Comparison of ENCODE assay signal across 3 cellular contexts in the genomic region with DNA sequence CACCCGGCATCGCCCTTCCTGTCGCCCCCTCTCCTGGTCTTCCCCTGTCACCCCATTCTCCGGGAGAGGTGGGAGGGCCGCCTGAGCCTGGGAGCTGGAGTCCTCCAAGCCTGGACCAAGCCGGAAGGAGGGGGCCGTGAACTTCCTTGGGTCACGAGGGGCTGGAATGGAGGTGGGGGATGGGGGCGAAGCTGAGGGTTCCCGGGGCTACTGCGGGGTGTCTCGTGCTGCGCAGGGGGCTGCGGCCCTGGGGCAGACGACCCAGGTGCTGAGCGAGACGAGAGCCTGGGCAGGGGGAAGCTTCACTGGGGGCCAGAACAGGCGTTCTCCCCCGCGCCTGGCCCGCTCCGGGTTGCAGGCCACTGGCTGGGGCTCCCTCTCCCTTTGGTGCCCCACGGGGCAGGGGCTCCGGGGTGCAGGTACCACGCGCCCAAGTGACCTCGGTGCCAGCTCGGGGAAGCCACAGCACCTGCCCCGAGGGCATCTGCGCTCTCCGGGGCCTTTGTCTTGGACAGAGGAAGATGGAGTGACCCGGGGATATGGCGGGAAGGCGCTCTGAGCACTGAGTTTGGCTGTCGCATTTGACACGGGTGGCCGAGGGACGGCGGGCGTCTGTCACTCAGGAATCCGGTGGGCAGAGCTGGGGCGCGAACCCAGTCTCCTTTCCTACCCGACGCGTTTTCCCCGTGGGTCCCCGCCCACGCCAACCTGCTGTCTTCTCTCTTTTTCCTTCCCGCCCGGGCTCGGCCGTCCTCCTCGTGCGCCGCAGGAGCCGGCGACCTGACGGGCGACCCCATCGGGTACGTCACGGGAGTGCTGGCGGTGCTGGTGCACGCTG.
TF ChIP-seq lines count a peak whose summit lies in the region.

No MANE protein-coding gene starts in this region.

TF ChIP-seq in GM12891, 5 proteins besides CTCF, POLR2A, EP300 and RAD21:
- no peak for TF ChIP-seq POU2F2 (IDR thresholded peaks at IDR 0.05; ENCODE audit: low read depth, low read length)
- TF ChIP-seq POLR2AphosphoS5 (IDR thresholded peaks at IDR 0.05; ENCODE audit: low read depth, low read length) = no peak
- TF ChIP-seq PAX5 (IDR thresholded peaks at IDR 0.05; ENCODE audit: insufficient read depth, low read length, severe bottlenecking) = no peak
- no peak for TF ChIP-seq TAF1 (IDR thresholded peaks at IDR 0.05; ENCODE audit: low read depth, low read length)
- TF ChIP-seq SPI1 (IDR thresholded peaks at IDR 0.05; ENCODE audit: low read depth, low read length) = no peak

TF ChIP-seq in WTC11, 78 proteins besides CTCF, POLR2A, EP300 and RAD21:
- TF ChIP-seq FOXP1 (CRISPR knock-in tag; IDR thresholded peaks at IDR 0.05; ENCODE audit: borderline replicate concordance) (0 out of 2 replicates have a peak, but pooled peaks have one; percentile 23), NR2C2 (CRISPR knock-in tag; IDR thresholded peaks at IDR 0.05) (no peak), ELF4 (CRISPR knock-in tag; IDR thresholded peaks at IDR 0.05; ENCODE audit: low read depth) (no peak), GRHL2 (CRISPR knock-in tag; IDR thresholded peaks at IDR 0.05; ENCODE audit: insufficient replicate concordance, severe bottlenecking) (no peak), GTF2I (CRISPR knock-in tag; conservative IDR thresholded peaks at IDR 0.05) (no peak), JUN (CRISPR knock-in tag; IDR thresholded peaks at IDR 0.05) (no peak), ZNF219 (CRISPR knock-in tag; IDR thresholded peaks at IDR 0.05; ENCODE audit: borderline replicate concordance) (no peak), SP1 (CRISPR knock-in tag; conservative IDR thresholded peaks at IDR 0.05) (no peak), SOX15 (CRISPR knock-in tag; IDR thresholded peaks at IDR 0.05) (no peak), RELA (CRISPR knock-in tag; IDR thresholded peaks at IDR 0.05; ENCODE audit: borderline replicate concordance) (no peak), NFE2L1 (CRISPR knock-in tag; IDR thresholded peaks at IDR 0.05) (0 out of 2 replicates have a peak, but pooled peaks have one; percentile 4), SMAD3 (CRISPR knock-in tag; IDR thresholded peaks at IDR 0.05; ENCODE audit: borderline replicate concordance) (no peak)
- TF ChIP-seq, protein P1, sequence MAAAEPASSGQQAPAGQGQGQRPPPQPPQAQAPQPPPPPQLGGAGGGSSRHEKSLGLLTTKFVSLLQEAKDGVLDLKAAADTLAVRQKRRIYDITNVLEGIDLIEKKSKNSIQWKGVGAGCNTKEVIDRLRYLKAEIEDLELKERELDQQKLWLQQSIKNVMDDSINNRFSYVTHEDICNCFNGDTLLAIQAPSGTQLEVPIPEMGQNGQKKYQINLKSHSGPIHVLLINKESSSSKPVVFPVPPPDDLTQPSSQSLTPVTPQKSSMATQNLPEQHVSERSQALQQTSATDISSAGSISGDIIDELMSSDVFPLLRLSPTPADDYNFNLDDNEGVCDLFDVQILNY (CRISPR knock-in tag; IDR thresholded peaks at IDR 0.05) = no peak
- TF ChIP-seq, protein P2, sequence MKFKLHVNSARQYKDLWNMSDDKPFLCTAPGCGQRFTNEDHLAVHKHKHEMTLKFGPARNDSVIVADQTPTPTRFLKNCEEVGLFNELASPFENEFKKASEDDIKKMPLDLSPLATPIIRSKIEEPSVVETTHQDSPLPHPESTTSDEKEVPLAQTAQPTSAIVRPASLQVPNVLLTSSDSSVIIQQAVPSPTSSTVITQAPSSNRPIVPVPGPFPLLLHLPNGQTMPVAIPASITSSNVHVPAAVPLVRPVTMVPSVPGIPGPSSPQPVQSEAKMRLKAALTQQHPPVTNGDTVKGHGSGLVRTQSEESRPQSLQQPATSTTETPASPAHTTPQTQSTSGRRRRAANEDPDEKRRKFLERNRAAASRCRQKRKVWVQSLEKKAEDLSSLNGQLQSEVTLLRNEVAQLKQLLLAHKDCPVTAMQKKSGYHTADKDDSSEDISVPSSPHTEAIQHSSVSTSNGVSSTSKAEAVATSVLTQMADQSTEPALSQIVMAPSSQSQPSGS (CRISPR knock-in tag; IDR thresholded peaks at IDR 0.05; ENCODE audit: borderline replicate concordance, low read depth) = no peak
- TF ChIP-seq, protein P3, sequence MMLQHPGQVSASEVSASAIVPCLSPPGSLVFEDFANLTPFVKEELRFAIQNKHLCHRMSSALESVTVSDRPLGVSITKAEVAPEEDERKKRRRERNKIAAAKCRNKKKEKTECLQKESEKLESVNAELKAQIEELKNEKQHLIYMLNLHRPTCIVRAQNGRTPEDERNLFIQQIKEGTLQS (CRISPR knock-in tag; conservative IDR thresholded peaks at IDR 0.05) = no peak

TF ChIP-seq in H1, 55 proteins besides CTCF, POLR2A, EP300 and RAD21:
- peak; percentile 44 for TF ChIP-seq KDM4A (IDR thresholded peaks at IDR 0.05; ENCODE audit: low read depth, low read length, severe bottlenecking)
- TF ChIP-seq RBBP5 (IDR thresholded peaks at IDR 0.05; ENCODE audit: borderline replicate concordance, low read depth, low read length) = 0 out of 2 replicates have a peak, but pooled peaks have one; percentile 6
- TF ChIP-seq, protein P4, sequence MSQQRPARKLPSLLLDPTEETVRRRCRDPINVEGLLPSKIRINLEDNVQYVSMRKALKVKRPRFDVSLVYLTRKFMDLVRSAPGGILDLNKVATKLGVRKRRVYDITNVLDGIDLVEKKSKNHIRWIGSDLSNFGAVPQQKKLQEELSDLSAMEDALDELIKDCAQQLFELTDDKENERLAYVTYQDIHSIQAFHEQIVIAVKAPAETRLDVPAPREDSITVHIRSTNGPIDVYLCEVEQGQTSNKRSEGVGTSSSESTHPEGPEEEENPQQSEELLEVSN (IDR thresholded peaks at IDR 0.05) = peak; percentile 97; the same call in 1 of the 2 replicates
- TF ChIP-seq, protein P5, sequence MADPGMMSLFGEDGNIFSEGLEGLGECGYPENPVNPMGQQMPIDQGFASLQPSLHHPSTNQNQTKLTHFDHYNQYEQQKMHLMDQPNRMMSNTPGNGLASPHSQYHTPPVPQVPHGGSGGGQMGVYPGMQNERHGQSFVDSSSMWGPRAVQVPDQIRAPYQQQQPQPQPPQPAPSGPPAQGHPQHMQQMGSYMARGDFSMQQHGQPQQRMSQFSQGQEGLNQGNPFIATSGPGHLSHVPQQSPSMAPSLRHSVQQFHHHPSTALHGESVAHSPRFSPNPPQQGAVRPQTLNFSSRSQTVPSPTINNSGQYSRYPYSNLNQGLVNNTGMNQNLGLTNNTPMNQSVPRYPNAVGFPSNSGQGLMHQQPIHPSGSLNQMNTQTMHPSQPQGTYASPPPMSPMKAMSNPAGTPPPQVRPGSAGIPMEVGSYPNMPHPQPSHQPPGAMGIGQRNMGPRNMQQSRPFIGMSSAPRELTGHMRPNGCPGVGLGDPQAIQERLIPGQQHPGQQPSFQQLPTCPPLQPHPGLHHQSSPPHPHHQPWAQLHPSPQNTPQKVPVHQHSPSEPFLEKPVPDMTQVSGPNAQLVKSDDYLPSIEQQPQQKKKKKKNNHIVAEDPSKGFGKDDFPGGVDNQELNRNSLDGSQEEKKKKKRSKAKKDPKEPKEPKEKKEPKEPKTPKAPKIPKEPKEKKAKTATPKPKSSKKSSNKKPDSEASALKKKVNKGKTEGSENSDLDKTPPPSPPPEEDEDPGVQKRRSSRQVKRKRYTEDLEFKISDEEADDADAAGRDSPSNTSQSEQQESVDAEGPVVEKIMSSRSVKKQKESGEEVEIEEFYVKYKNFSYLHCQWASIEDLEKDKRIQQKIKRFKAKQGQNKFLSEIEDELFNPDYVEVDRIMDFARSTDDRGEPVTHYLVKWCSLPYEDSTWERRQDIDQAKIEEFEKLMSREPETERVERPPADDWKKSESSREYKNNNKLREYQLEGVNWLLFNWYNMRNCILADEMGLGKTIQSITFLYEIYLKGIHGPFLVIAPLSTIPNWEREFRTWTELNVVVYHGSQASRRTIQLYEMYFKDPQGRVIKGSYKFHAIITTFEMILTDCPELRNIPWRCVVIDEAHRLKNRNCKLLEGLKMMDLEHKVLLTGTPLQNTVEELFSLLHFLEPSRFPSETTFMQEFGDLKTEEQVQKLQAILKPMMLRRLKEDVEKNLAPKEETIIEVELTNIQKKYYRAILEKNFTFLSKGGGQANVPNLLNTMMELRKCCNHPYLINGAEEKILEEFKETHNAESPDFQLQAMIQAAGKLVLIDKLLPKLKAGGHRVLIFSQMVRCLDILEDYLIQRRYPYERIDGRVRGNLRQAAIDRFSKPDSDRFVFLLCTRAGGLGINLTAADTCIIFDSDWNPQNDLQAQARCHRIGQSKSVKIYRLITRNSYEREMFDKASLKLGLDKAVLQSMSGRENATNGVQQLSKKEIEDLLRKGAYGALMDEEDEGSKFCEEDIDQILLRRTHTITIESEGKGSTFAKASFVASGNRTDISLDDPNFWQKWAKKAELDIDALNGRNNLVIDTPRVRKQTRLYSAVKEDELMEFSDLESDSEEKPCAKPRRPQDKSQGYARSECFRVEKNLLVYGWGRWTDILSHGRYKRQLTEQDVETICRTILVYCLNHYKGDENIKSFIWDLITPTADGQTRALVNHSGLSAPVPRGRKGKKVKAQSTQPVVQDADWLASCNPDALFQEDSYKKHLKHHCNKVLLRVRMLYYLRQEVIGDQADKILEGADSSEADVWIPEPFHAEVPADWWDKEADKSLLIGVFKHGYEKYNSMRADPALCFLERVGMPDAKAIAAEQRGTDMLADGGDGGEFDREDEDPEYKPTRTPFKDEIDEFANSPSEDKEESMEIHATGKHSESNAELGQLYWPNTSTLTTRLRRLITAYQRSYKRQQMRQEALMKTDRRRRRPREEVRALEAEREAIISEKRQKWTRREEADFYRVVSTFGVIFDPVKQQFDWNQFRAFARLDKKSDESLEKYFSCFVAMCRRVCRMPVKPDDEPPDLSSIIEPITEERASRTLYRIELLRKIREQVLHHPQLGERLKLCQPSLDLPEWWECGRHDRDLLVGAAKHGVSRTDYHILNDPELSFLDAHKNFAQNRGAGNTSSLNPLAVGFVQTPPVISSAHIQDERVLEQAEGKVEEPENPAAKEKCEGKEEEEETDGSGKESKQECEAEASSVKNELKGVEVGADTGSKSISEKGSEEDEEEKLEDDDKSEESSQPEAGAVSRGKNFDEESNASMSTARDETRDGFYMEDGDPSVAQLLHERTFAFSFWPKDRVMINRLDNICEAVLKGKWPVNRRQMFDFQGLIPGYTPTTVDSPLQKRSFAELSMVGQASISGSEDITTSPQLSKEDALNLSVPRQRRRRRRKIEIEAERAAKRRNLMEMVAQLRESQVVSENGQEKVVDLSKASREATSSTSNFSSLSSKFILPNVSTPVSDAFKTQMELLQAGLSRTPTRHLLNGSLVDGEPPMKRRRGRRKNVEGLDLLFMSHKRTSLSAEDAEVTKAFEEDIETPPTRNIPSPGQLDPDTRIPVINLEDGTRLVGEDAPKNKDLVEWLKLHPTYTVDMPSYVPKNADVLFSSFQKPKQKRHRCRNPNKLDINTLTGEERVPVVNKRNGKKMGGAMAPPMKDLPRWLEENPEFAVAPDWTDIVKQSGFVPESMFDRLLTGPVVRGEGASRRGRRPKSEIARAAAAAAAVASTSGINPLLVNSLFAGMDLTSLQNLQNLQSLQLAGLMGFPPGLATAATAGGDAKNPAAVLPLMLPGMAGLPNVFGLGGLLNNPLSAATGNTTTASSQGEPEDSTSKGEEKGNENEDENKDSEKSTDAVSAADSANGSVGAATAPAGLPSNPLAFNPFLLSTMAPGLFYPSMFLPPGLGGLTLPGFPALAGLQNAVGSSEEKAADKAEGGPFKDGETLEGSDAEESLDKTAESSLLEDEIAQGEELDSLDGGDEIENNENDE (IDR thresholded peaks at IDR 0.05; ENCODE audit: insufficient replicate concordance, low read length) = no peak
- TF ChIP-seq, protein P6, sequence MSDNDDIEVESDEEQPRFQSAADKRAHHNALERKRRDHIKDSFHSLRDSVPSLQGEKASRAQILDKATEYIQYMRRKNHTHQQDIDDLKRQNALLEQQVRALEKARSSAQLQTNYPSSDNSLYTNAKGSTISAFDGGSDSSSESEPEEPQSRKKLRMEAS (IDR thresholded peaks at IDR 0.05) = peak; percentile 94
- TF ChIP-seq CBX5 (IDR thresholded peaks at IDR 0.05; ENCODE audit: low read depth, low read length) = no peak
